Comparison of ENCODE assay signal across 8 cellular contexts in the genomic region with DNA sequence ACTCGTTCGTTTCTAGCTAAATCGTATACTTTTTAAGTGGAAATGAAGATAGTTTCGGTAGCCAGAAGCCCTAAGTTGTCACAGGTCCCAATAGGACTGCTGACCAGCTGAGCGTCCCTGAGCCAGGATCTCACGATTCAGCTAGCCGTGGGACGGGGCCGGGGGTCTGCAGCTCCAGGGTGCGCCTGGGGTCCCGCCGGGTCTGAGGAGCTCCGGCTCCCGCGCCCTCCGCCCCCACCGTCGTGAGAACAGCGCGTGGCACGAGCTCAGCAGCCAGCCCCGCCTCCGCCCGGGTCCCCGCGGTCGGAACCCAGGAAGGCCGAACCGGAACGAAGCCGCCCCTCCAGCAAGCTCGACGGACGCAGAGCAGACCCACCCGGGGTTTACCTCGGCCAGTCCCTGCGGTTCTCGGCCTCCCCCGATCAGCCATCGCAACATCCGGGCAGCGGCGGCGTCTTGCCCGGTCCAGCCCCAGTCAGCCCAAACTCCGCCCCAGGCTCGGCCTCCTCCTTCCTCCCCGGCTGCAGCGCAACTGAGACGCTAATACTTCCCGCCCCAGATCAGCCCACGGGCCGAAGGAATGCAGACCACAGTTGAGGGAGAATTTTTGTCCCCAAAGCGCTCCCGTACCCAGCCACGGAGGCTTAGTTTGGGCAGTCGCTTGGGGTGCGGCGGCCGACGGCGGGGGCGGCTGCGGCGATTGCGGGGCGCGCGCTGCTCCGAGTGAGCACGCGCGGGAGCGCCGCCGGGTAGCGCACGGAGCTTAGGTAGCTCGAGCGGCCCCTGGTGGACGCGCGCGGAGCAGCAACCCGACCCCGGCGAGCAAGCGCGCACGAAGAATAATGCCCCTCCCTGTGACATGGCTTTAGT.
A peak's percentile ranks its signal among the peaks of the same experiment; 100 is the strongest.
DNase-seq lines count a peak whose midpoint lies in the region; ATAC-seq and TF ChIP-seq lines count a peak whose summit lies in the region.

A gene with protein sequence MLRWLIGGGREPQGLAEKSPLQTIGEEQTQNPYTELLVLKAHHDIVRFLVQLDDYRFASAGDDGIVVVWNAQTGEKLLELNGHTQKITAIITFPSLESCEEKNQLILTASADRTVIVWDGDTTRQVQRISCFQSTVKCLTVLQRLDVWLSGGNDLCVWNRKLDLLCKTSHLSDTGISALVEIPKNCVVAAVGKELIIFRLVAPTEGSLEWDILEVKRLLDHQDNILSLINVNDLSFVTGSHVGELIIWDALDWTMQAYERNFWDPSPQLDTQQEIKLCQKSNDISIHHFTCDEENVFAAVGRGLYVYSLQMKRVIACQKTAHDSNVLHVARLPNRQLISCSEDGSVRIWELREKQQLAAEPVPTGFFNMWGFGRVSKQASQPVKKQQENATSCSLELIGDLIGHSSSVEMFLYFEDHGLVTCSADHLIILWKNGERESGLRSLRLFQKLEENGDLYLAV (minus strand): TSS at position 534 of the 870 bp plus-strand sequence. CDS start 96 bp downstream, at position 438.

- peak; percentile 82 for TF ChIP-seq CTCF in retinal pigment epithelial cell (conservative IDR thresholded peaks at IDR 0.05; ENCODE audit: low read depth, low read length)

- peak within 1 kb of the TSS; percentile 86 for H3K4me3 ChIP-seq in retinal pigment epithelial cell (ENCODE audit: low read length)

- DNase-seq in NCI-H1417 (lab: John Stamatoyannopoulos, UW) (peak; percentile 89 to 95 (median 93)), NCI-H1417 treated with DMSO at 0.1 percent for 48 hours (lab: John Stamatoyannopoulos, UW) (no peak), NCI-H2081 (lab: John Stamatoyannopoulos, UW) (peak; percentile 77 to 80), T1000 (lab: John Stamatoyannopoulos, UW) (peak; percentile 88), astrocyte of the hippocampus (ENCODE audit: low read depth, low spot score) (peak; percentile 97), hippocampal formation (lab: John Stamatoyannopoulos, UW) (peak; percentile 80 to 94), retinal pigment epithelial cell (ENCODE audit: low read depth) (peak; percentile 72)

- peak; percentile 80 for ATAC-seq in HG02981 (IDR thresholded peaks at IDR 0.05; ENCODE audit: unreplicated experiment)
